13 cellular contexts compared by ENCODE assay signal in the genomic region with DNA sequence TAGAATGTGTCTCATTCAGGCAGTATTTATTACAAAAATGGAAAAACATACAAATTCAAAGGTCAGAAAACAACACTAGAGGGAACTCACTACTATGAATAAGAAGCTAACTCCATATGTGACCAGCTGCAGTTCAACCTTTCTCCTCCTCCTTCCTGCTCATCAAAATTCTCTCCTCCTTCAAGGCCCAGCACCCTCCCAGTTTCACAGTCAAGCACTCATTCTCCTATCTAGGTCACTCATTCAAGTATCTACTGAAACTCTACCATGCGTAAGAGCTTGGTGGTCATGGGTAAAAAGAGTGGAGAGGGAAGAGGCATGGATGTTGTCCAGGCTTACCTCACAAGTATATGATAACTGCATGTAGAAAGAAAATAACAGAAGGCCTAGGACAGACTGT. TPM values are rescaled to one million over a fixed set of nuclear protein-coding genes. Genes with fewer than 3 reads are reported as not detected.
DNase-seq lines count a peak whose midpoint lies in the region; ATAC-seq and TF ChIP-seq lines count a peak whose summit lies in the region.
"Had no signal": no experiment of that assay in that cellular context is flagged by ENCODE, and none has a peak within 500 bp of the region (broad histone marks: within the 10 kb centered on the region; RNA-seq: fewer than 3 reads in every experiment).

No MANE protein-coding gene starts in this region.

- TF ChIP-seq CTCF in brain (conservative IDR thresholded peaks at IDR 0.05) = no peak
- TF ChIP-seq CTCF in lower lobe of right lung (IDR thresholded peaks at IDR 0.05) = no peak
- no peak for TF ChIP-seq CTCF in brain microvascular endothelial cell (IDR thresholded peaks at IDR 0.05; ENCODE audit: low read depth, low read length, missing control alignments)

- intact Hi-C loops in lower lobe of right lung (cut with DNase I) = no loop called here

- no peak for TF ChIP-seq POLR2A in erythroblast (IDR thresholded peaks at IDR 0.05; ENCODE audit: low read length)

- no peak overlapping the region for H3K4me2 ChIP-seq in GM23248 (ENCODE audit: unreplicated experiment)

- in situ Hi-C loops in G401 (cut with HindIII; ENCODE audit: low sequenced_read_pairs) (no loop called here), GM23248 (cut with MboI) (no loop called here), brain microvascular endothelial cell (cut with HindIII; ENCODE audit: low pct_ligation_motif_present, low sequenced_read_pairs) (no loop called here)

- peak overlapping the region in 3 of 5 experiments; percentile 24 to 42 (median 34) for H3K27ac Mint-ChIP-seq in brain
- H3K27ac Mint-ChIP-seq: activated naive CD8-positive, alpha-beta T cell; T-cell had no signal

- DNase-seq in G401 (ENCODE audit: low spot score) (peak; percentile 39), GM23248 (peak; percentile 12), lower lobe of right lung (no peak), erythroblast (lab: John Stamatoyannopoulos, UW) (no peak), NCI-H1092 treated with DMSO at 0.1 percent for 48 hours (lab: John Stamatoyannopoulos, UW) (no peak), brain microvascular endothelial cell (no peak)
- DNase-seq: activated CD4-positive, alpha-beta T cell treated with anti-CD3 and anti-CD28 coated beads, Interleukin-2, amount 50 U/mL, for 48 hours; NCI-H1694 treated with DMSO at 0.1 percent for 48 hours; T-cell had no signal

- H3K4me3 ChIP-seq in GM23248 (no peak overlapping the region), lower lobe of right lung (no peak overlapping the region), brain microvascular endothelial cell (ENCODE audit: low read depth, low read length) (no peak overlapping the region)

- no peak overlapping the region for H3K27ac ChIP-seq in GM23248
- no peak overlapping the region for H3K27ac ChIP-seq in lower lobe of right lung
- no peak overlapping the region for H3K27ac ChIP-seq in brain microvascular endothelial cell

- no peaks in the 10 kb centered on the region for H3K9me2 ChIP-seq in GM23248 (ENCODE audit: insufficient read depth)

- no peaks in the 10 kb centered on the region; the same call in 1 of the 2 replicates for H3F3A ChIP-seq in GM23248 (ENCODE audit: insufficient read depth)

- H3K4me3 Mint-ChIP-seq in brain = peak overlapping the region in 1 of 5 experiments; percentile 1
- H3K4me3 Mint-ChIP-seq: activated naive CD8-positive, alpha-beta T cell; CD14-positive monocyte; T-cell had no signal

- H3K9me3 ChIP-seq in GM23248 (ENCODE audit: low read depth) = no peaks in the 10 kb centered on the region
- peaks cover 7% of the 10 kb centered on the region for H3K9me3 ChIP-seq in lower lobe of right lung

- peaks cover 32% of the 10 kb centered on the region for H4K20me1 ChIP-seq in GM23248 (ENCODE audit: insufficient read depth)

- H3K4me1 ChIP-seq in GM23248 (ENCODE audit: insufficient read depth) = no peaks in the 10 kb centered on the region
- H3K4me1 ChIP-seq in lower lobe of right lung = peaks cover 25% of the 10 kb centered on the region

- H3K79me2 ChIP-seq in GM23248 (ENCODE audit: insufficient read depth) = peaks cover 100% of the 10 kb centered on the region

- H2AFZ ChIP-seq in GM23248 = no peak overlapping the region

- peaks cover 5 to 16% (median 7%) of the 10 kb centered on the region in 5 experiments for H3K9me3 Mint-ChIP-seq in brain

- H3K27me3 ChIP-seq in GM23248 (replicated peaks; ENCODE audit: insufficient read depth) (no peaks in the 10 kb centered on the region), lower lobe of right lung (ENCODE audit: low read depth) (no peaks in the 10 kb centered on the region), brain microvascular endothelial cell (replicated peaks) (no peaks in the 10 kb centered on the region)

- H3K4me1 Mint-ChIP-seq in brain = peaks cover 31% of the 10 kb centered on the region

- no peaks in the 10 kb centered on the region for H3K27me3 Mint-ChIP-seq in brain
- H3K27me3 Mint-ChIP-seq: activated naive CD8-positive, alpha-beta T cell; T-cell had no signal

- 95 to 100% methylated on average over 1 of the region's 1 CpG for WGBS in GM23248 (ENCODE audit: low coverage in 1 of 2, low lambda C conversion rate in 2 of 2, missing lambda C conversion rate in 2 of 2), 2 experiments

- ATAC-seq in lower lobe of right lung (peak; percentile 63 to 67), GM19351 (IDR thresholded peaks at IDR 0.05; ENCODE audit: unreplicated experiment) (no peak)
- ATAC-seq: T-cell had no signal

- peaks cover 35% of the 10 kb centered on the region for H3K36me3 Mint-ChIP-seq in brain
- H3K36me3 Mint-ChIP-seq: CD14-positive monocyte had no signal

- no peak overlapping the region for H3K9ac ChIP-seq in GM23248

- H3K36me3 ChIP-seq in GM23248 (ENCODE audit: low read depth) (no peaks in the 10 kb centered on the region; the same call in 1 of the 2 replicates), lower lobe of right lung (no peaks in the 10 kb centered on the region), brain microvascular endothelial cell (replicated peaks) (no peaks in the 10 kb centered on the region)

RNA-seq across cellular contexts. Expression of a gene that starts 27.6 kb away (rescaled TPM):
- total RNA-seq in G401 (2014; rRNA removed; shearing (Covaris generic)) = 52.1 and 55.9 TPM in 2 replicates
- 51.1 and 65.3 TPM in 2 replicates for total RNA-seq in GM23248 (2014; rRNA removed; shearing (Covaris generic))
- polyA plus RNA-seq in GM23248 (2016; fragmentation: Nextera tagmentation; extraction: Ambion mirVana) = 32.0 and 32.9 TPM in 2 replicates
- 29.4 TPM for polyA plus RNA-seq in brain (ENCODE audit: insufficient read depth, low read depth, low replicate concordance)
- total RNA-seq in lower lobe of right lung = 97.1 TPM

Comparison
In these comparisons a context has a peak if more than half of its experiments do, and no peak if none do; other contexts are left out.
1. DNase-seq: peak in G401 (single experiment) and GM23248 (single experiment); none in lower lobe of right lung (single experiment), erythroblast (0 of 2), NCI-H1092 treated with DMSO at 0.1 percent for 48 hours (single experiment) and brain microvascular endothelial cell (single experiment).